In the genomic region with DNA sequence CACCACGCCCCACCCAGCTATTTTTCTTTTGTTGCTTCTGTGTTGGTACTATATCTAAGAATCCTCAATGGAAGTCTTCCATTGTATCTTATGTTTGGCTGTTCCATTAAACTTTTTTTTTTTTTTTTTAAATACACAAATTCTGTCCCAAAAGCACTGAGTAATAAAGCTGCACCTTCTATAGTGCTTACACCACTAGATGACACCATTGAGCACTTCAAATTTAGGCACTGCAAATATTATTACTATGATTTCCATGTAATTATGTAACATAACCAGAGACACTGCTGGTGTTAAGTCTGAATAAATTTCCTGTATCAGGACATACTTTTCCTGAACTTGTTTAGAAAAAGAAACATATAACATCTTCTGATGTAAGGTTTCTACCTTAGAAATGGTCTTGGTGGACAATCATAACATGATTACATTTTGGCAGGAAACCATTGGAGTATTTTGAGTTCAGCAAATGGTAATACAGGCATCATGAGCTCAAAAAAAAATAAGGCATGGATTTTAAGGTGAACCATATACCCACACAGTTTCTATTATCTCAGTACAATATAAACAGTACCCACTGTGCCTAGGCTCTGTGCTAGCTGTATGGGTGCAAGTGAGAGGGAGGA, we compare ENCODE assay signal across 8 cellular contexts.
DNase-seq lines count a peak whose midpoint lies in the region; ATAC-seq and TF ChIP-seq lines count a peak whose summit lies in the region.

No MANE protein-coding gene starts in this region.

- TF ChIP-seq CTCF in RWPE2 (IDR thresholded peaks at IDR 0.05; ENCODE audit: poor library complexity, severe bottlenecking) (peak; percentile 87), tibial artery (IDR thresholded peaks at IDR 0.05) (peak; percentile 40 to 57)

- no peaks in the 10 kb centered on the region for H3K27me3 ChIP-seq in RWPE2 (ENCODE audit: insufficient read depth, poor library complexity, severe bottlenecking)
- H3K27me3 ChIP-seq in tibial artery = no peaks in the 10 kb centered on the region

- H3K4me3 ChIP-seq in RWPE2 (ENCODE audit: severe bottlenecking) (no peak overlapping the region), tibial artery (no peak overlapping the region)

- intact Hi-C loops in Right ventricle myocardium superior (cut with DNase I) = loop anchor here (10.0 kb wide), 2 partner anchors 220 to 250 kb away; partner anchors contain the start of gene FCHSD2
- intact Hi-C loops in tibial artery (cut with DNase I; ENCODE audit: low total_unique reads) = loop anchor here (10.0 kb wide), 2 partner anchors 60 to 210 kb away; no protein-coding TSS in a partner anchor

- DNase-seq in SIG-M5 treated with dmso at 0.1 percent for 504 hours (lab: John Stamatoyannopoulos, UW; ENCODE audit: unreplicated experiment) (peak; percentile 43), SIG-M5 (lab: John Stamatoyannopoulos, UW) (no peak), RWPE2 (ENCODE audit: low spot score) (no peak), Right ventricle myocardium superior (no peak), tibial artery (no peak)
- no peak for DNase-seq in activated CD8-positive, alpha-beta memory T cell treated with anti-CD3 and anti-CD28 coated beads, Interleukin-2, amount 50 U/mL, for 48 hours

- no peak for ATAC-seq in RWPE2 (ENCODE audit: low read depth)
- ATAC-seq in Right ventricle myocardium superior (ENCODE audit: poor library complexity) = peak; percentile 59
- ATAC-seq in HG02623 (IDR thresholded peaks at IDR 0.05; ENCODE audit: unreplicated experiment) = no peak
- ATAC-seq in HG02840 (IDR thresholded peaks at IDR 0.05; ENCODE audit: low FRiP score, unreplicated experiment) = no peak

- H3K27ac ChIP-seq in RWPE2 (ENCODE audit: poor library complexity, severe bottlenecking) = no peak overlapping the region
- peak overlapping the region in 1 of 2 donors; percentile 36 for H3K27ac ChIP-seq in tibial artery

- H3K9me3 ChIP-seq in RWPE2 (ENCODE audit: severe bottlenecking) (no peaks in the 10 kb centered on the region), tibial artery (no peaks in the 10 kb centered on the region)

- H3K36me3 ChIP-seq in RWPE2 (ENCODE audit: low read depth) (no peaks in the 10 kb centered on the region), tibial artery (peaks cover 0 to 7% (median 0%) of the 10 kb centered on the region in 3 donors)

- no peaks in the 10 kb centered on the region for H3K4me1 ChIP-seq in RWPE2 (ENCODE audit: insufficient read depth, poor library complexity, severe bottlenecking)
- peaks cover 0 to 59% (median 2%) of the 10 kb centered on the region in 4 donors for H3K4me1 ChIP-seq in tibial artery
